12 cellular contexts compared by ENCODE assay signal in genomic region chr6:169320013-169320412, GRCh38.
"Had no signal": no experiment of that assay in that cellular context is flagged by ENCODE, and none has a peak within 500 bp of the region (broad histone marks: within the 10 kb centered on the region; RNA-seq: fewer than 3 reads in every experiment).

No MANE protein-coding gene starts in this region.

- H3K36me3 Mint-ChIP-seq: activated naive CD8-positive, alpha-beta T cell treated with anti-CD3 and anti-CD28 coated beads for 36 hours; neural progenitor cell had no signal

- DNase-seq: activated CD4-positive, alpha-beta T cell treated with anti-CD3 and anti-CD28 coated beads, Interleukin-2, amount 50 U/mL, for 4 hours; activated CD4-positive, CD25-positive, alpha-beta regulatory T cell treated with anti-CD3 and anti-CD28 coated beads, Interleukin-2, amount 50 U/mL, for 72 hours; activated gamma-delta T cell; activated naive CD8-positive, alpha-beta T cell treated with anti-CD3 and anti-CD28 coated beads for 36 hours; activated T-cell treated with anti-CD3 and anti-CD28 coated beads, Interleukin-2, amount 50 U/mL, for 4 hours; anterior cingulate cortex; small intestine; T-helper 9 cell; upper lobe of left lung had no signal

- H3K4me1 Mint-ChIP-seq: activated naive CD8-positive, alpha-beta T cell treated with anti-CD3 and anti-CD28 coated beads for 36 hours had no signal

- H3K36me3 ChIP-seq: gastroesophageal sphincter, neural progenitor cell, upper lobe of left lung had no signal

- ATAC-seq: activated T-cell treated with anti-CD3 and anti-CD28 coated beads, Interleukin-2, amount 50 U/mL, for 4 hours; gastroesophageal sphincter had no signal

- H3K9me3 Mint-ChIP-seq: activated naive CD8-positive, alpha-beta T cell treated with anti-CD3 and anti-CD28 coated beads for 36 hours; activated T-cell treated with anti-CD3 and anti-CD28 coated beads, Interleukin-2, amount 50 U/mL, for 4 hours; neural progenitor cell had no signal

- H3K79me2 ChIP-seq: parathyroid adenoma had no signal

- H3K27ac Mint-ChIP-seq: activated naive CD8-positive, alpha-beta T cell treated with anti-CD3 and anti-CD28 coated beads for 36 hours; neural progenitor cell had no signal

- H3K4me2 ChIP-seq: neural progenitor cell had no signal

- H3K4me1 ChIP-seq: gastroesophageal sphincter, neural progenitor cell, parathyroid adenoma, upper lobe of left lung had no signal

- H2AFZ ChIP-seq: neural progenitor cell, parathyroid adenoma had no signal

- H3K4me3 ChIP-seq: gastroesophageal sphincter, neural progenitor cell, upper lobe of left lung had no signal

- H3K27me3 ChIP-seq: gastroesophageal sphincter, neural progenitor cell, upper lobe of left lung had no signal

- H3K4me3 Mint-ChIP-seq: activated naive CD8-positive, alpha-beta T cell treated with anti-CD3 and anti-CD28 coated beads for 36 hours; activated T-cell treated with anti-CD3 and anti-CD28 coated beads, Interleukin-2, amount 50 U/mL, for 4 hours; neural progenitor cell had no signal

- H3K27ac ChIP-seq: gastroesophageal sphincter, neural progenitor cell, parathyroid adenoma, upper lobe of left lung had no signal

- H3K9ac ChIP-seq: neural progenitor cell, parathyroid adenoma had no signal

- H3K9me3 ChIP-seq: gastroesophageal sphincter, upper lobe of left lung had no signal

- FAIRE-seq: small intestine had no signal
